ENCODE assay signal across 26 cellular contexts in genomic region chr5:178242416-178242815, GRCh38. TPM values are rescaled to one million over a fixed set of nuclear protein-coding genes. Genes with fewer than 3 reads are reported as not detected.
DNase-seq lines count a peak whose midpoint lies in the region; ATAC-seq, FAIRE-seq and TF ChIP-seq lines count a peak whose summit lies in the region.
"Had no signal": no experiment of that assay in that cellular context is flagged by ENCODE, and none has a peak within 500 bp of the region (broad histone marks: within the 10 kb centered on the region; RNA-seq: fewer than 3 reads in every experiment).

No MANE protein-coding gene starts in this region.

- no peaks in the 10 kb centered on the region for H3K9me3 ChIP-seq in osteoblast (ENCODE audit: low read depth, low read length)
- H3K9me3 ChIP-seq in HepG2 (ENCODE audit: low read length): no peaks in the 10 kb centered on the region
- H3K9me3 ChIP-seq: A549, ascending aorta, spleen, suprapubic skin, uterus had no signal

- H3K79me2 ChIP-seq in osteoblast (ENCODE audit: insufficient read depth, low read length) (no peaks in the 10 kb centered on the region), HepG2 (ENCODE audit: insufficient read depth, low read length) (no peaks in the 10 kb centered on the region)

- TF ChIP-seq RAD21 in HepG2 (CRISPR knock-in tag; IDR thresholded peaks at IDR 0.05): no peak

- H3K9ac ChIP-seq in HepG2 (ENCODE audit: insufficient read depth, low read depth, low read length): no peak overlapping the region

- peak overlapping the region; percentile 37 for H3K4me3 Mint-ChIP-seq in activated CD4-positive, alpha-beta T cell treated with anti-CD3 and anti-CD28 coated beads, Interleukin-2, amount 10 ng/mL, durations not matched to agents 7 days and 5 days
- no peak overlapping the region for H3K4me3 Mint-ChIP-seq in WTC11
- H3K4me3 Mint-ChIP-seq: CD14-positive monocyte had no signal

- H3K36me3 ChIP-seq in osteoblast (ENCODE audit: insufficient read depth, low read length) (no peaks in the 10 kb centered on the region), HepG2 (replicated peaks in 1 of 2; ENCODE audit: control insufficient read depth in 1 of 2, insufficient read depth in 2 of 2, low read length in 2 of 2) (no peaks in the 10 kb centered on the region)
- H3K36me3 ChIP-seq: ascending aorta, spleen, suprapubic skin, uterus had no signal

- H3K4me2 ChIP-seq in osteoblast (ENCODE audit: insufficient read depth, low read length) (no peak overlapping the region), HepG2 (ENCODE audit: low read depth, low read length) (no peak overlapping the region)
- H3K4me2 ChIP-seq: A549 had no signal

- TF ChIP-seq EP300 in HepG2 (IDR thresholded peaks at IDR 0.05; ENCODE audit: low read depth in 2 of 2, low read length in 2 of 2) (no peak), HepG2 (CRISPR knock-in tag; IDR thresholded peaks at IDR 0.05; ENCODE audit: borderline replicate concordance) (no peak)

- H3K4me1 ChIP-seq in osteoblast (ENCODE audit: insufficient read depth, low read length): no peaks in the 10 kb centered on the region
- H3K4me1 ChIP-seq in HepG2 (ENCODE audit: insufficient read depth, low read length): peaks cover 20% of the 10 kb centered on the region
- H3K4me1 ChIP-seq: A549, ascending aorta, uterus had no signal

- no peak for TF ChIP-seq POLR2A in HepG2 (IDR thresholded peaks at IDR 0.05; ENCODE audit: insufficient read depth in 1 of 2, low read depth in 2 of 2, low read length in 2 of 2)

- H3K27ac ChIP-seq in osteoblast (ENCODE audit: low read depth, low read length) (no peak overlapping the region), HepG2 (ENCODE audit: extremely low read length, insufficient read depth, low read length) (no peak overlapping the region)
- H3K27ac ChIP-seq: A549, ascending aorta, suprapubic skin, uterus had no signal

- BruUV-seq in HepG2 (replicated peaks; lab: Mats Ljungman, UMichigan): no TSS peak

- POLR2A ChIA-PET in activated CD4-positive, alpha-beta T cell treated with anti-CD3 and anti-CD28 coated beads, Interleukin-2, amount 10 ng/mL, durations not matched to agents 7 days and 5 days (lab: Charles Lee): no interaction called here
- POLR2A ChIA-PET in WTC11 (lab: Charles Lee) (no interaction called here), HepG2 (lab: Yijun Ruan, JAX) (no interaction called here)

- H3K4me3 ChIP-seq in osteoblast (ENCODE audit: insufficient read depth, low read length) (no peak overlapping the region), HepG2 (replicated peaks in 1 of 3; ENCODE audit: insufficient read depth in 1 of 3, low read depth in 2 of 3, low read length in 3 of 3) (no peak overlapping the region)
- H3K4me3 ChIP-seq: A549, ascending aorta, suprapubic skin, uterus had no signal

- H3K27me3 ChIP-seq in osteoblast (ENCODE audit: insufficient read depth, low read length) (no peaks in the 10 kb centered on the region), HepG2 (ENCODE audit: control insufficient read depth in 1 of 2, insufficient read depth in 2 of 2, low read length in 2 of 2) (peaks cover 1 to 11% of the 10 kb centered on the region in 2 experiments; a peak in 3 of 5 replicates)
- H3K27me3 ChIP-seq: ascending aorta, spleen, suprapubic skin, uterus had no signal

- intact Hi-C loops in left ventricle myocardium superior (cut with micrococcal nuclease): no loop called here
- intact Hi-C loops in HepG2 (cut with micrococcal nuclease; ENCODE audit: unreplicated experiment): no loop called here

- no peak for FAIRE-seq in HepG2 (lab: Jason Lieb, UNC)
- FAIRE-seq: A549, frontal cortex had no signal

- no peaks in the 10 kb centered on the region for H3K36me3 Mint-ChIP-seq in activated CD4-positive, alpha-beta T cell treated with anti-CD3 and anti-CD28 coated beads, Interleukin-2, amount 10 ng/mL, durations not matched to agents 7 days and 5 days (ENCODE audit: low read depth)
- H3K36me3 Mint-ChIP-seq in WTC11: no peaks in the 10 kb centered on the region
- H3K36me3 Mint-ChIP-seq: CD14-positive monocyte had no signal

- H2AFZ ChIP-seq in osteoblast (ENCODE audit: low read length) (no peak overlapping the region), HepG2 (ENCODE audit: low read length) (no peak overlapping the region)

- in situ Hi-C loops in HepG2 (cut with HindIII; ENCODE audit: extremely low pct_ligation_motif_present, low pct_unique_long_range_greater_than_20kb): no loop called here

- ATAC-seq in WTC11 (no peak), left ventricle myocardium superior (peak; percentile 76), HepG2 (no peak)
- ATAC-seq: A549, esophagus mucosa, SK-N-SH treated with all-trans-retinoic acid at 6 μM for 48 hours had no signal

- no peaks in the 10 kb centered on the region for H4K20me1 ChIP-seq in osteoblast (ENCODE audit: insufficient read depth, low read length)
- no peaks in the 10 kb centered on the region for H4K20me1 ChIP-seq in HepG2 (ENCODE audit: insufficient read depth, low read length)

- no peak for DNase-seq in activated CD4-positive, alpha-beta T cell treated with anti-CD3 and anti-CD28 coated beads, Interleukin-2, amount 10 ng/mL, durations not matched to agents 7 days and 5 days
- DNase-seq in activated CD4-positive, alpha-beta T cell treated with anti-CD3 and anti-CD28 coated beads for 4 hours: no peak
- no peak for DNase-seq in WTC11 (ENCODE audit: low spot score)
- DNase-seq in left ventricle myocardium superior: peak; percentile 71
- peak; percentile 69 for DNase-seq in osteoblast (ENCODE audit: insufficient read length, low spot score, missing footprints)
- DNase-seq in stimulated activated naive CD4-positive, alpha-beta T cell treated with Interleukin-2 at 50 U/mL for 16 hours (lab: John Stamatoyannopoulos, UW): no peak
- DNase-seq in HepG2 (ENCODE audit: low spot score): no peak
- DNase-seq in SW480 (ENCODE audit: low spot score): no peak
- DNase-seq: activated naive CD4-positive, alpha-beta T cell; effector memory CD4-positive, alpha-beta T cell; GDM1; NCI-H1436 treated with DMSO at 0.1 percent for 48 hours; NCI-H524; RPMI8226; stimulated activated CD4-positive, alpha-beta T cell treated with anti-CD3 and anti-CD28 coated beads, Interleukin-4, amount 100 ng/mL, for 24 hours; uterus had no signal

- peak overlapping the region; percentile 58 for H3K27ac Mint-ChIP-seq in activated CD4-positive, alpha-beta T cell treated with anti-CD3 and anti-CD28 coated beads, Interleukin-2, amount 10 ng/mL, durations not matched to agents 7 days and 5 days
- peak overlapping the region; percentile 23; the same call in 1 of the 2 replicates for H3K27ac Mint-ChIP-seq in WTC11

- TF ChIP-seq CTCF in WTC11 (IDR thresholded peaks at IDR 0.05) (no peak), osteoblast (IDR thresholded peaks at IDR 0.05; ENCODE audit: extremely low read depth, low read depth, low read length) (no peak), HepG2 (CRISPR knock-in tag; IDR thresholded peaks at IDR 0.05) (no peak)

- CTCF ChIA-PET in activated CD4-positive, alpha-beta T cell treated with anti-CD3 and anti-CD28 coated beads, Interleukin-2, amount 10 ng/mL, durations not matched to agents 7 days and 5 days (lab: Charles Lee): no interaction called here
- CTCF ChIA-PET in WTC11 (lab: Charles Lee) (no interaction called here), HepG2 (lab: Yijun Ruan, JAX; ENCODE audit: low intra/inter-chr PET ratio, low total read pairs) (no interaction called here)

- no peaks in the 10 kb centered on the region for H3K27me3 Mint-ChIP-seq in activated CD4-positive, alpha-beta T cell treated with anti-CD3 and anti-CD28 coated beads, Interleukin-2, amount 10 ng/mL, durations not matched to agents 7 days and 5 days
- H3K27me3 Mint-ChIP-seq in WTC11 (ENCODE audit: low read depth): no peaks in the 10 kb centered on the region

- peaks cover 46% of the 10 kb centered on the region for H3K4me1 Mint-ChIP-seq in activated CD4-positive, alpha-beta T cell treated with anti-CD3 and anti-CD28 coated beads, Interleukin-2, amount 10 ng/mL, durations not matched to agents 7 days and 5 days
- peaks cover 7% of the 10 kb centered on the region for H3K4me1 Mint-ChIP-seq in WTC11

- 58% methylated on average over 6 of the region's 10 CpGs for WGBS in HepG2 (ENCODE audit: low lambda C conversion rate)

- no peaks in the 10 kb centered on the region for H3K9me3 Mint-ChIP-seq in activated CD4-positive, alpha-beta T cell treated with anti-CD3 and anti-CD28 coated beads, Interleukin-2, amount 10 ng/mL, durations not matched to agents 7 days and 5 days
- H3K9me3 Mint-ChIP-seq in WTC11: no peaks in the 10 kb centered on the region

RNA-seq across cellular contexts. Expression of gene PHYKPL, which starts 9.8 kb away (rescaled TPM):
- total RNA-seq in activated CD4-positive, alpha-beta T cell treated with anti-CD3 and anti-CD28 coated beads, Interleukin-2, amount 10 ng/mL, durations not matched to agents 7 days and 5 days: 100 to 1,000 TPM; 126 to 138 TPM
- total RNA-seq in WTC11 (2021) (30.9 to 41.7 TPM (median 31.7 TPM) in 3 replicates), left ventricle myocardium superior (40.7 TPM), osteoblast (35.1 and 36.5 TPM in 2 replicates), HepG2 (2016; rRNA removed; fragmentation: Illumina TruSeq; extraction: Trizol) (6.5 and 18.0 TPM in 2 replicates)
- total RNA-seq in HepG2 (2016; cell fraction: cytosol; rRNA removed; fragmentation: Illumina TruSeq; extraction: Trizol; ENCODE audit: low read depth): 9.3 and 10.3 TPM in 2 replicates
- 6.3 and 18.2 TPM in 2 replicates for total RNA-seq in HepG2 (2016; cell fraction: insoluble cytoplasmic fraction; rRNA removed; fragmentation: Illumina TruSeq; extraction: Trizol)
- total RNA-seq in HepG2 (2016; cell fraction: membrane; rRNA removed; fragmentation: Illumina TruSeq; extraction: Trizol): 12.3 and 14.3 TPM in 2 replicates
- 28.0 and 31.5 TPM in 2 replicates for total RNA-seq in HepG2 (2016; cell fraction: nucleus; rRNA removed; fragmentation: Illumina TruSeq; extraction: Trizol)
- 78.6 and 94.3 TPM in 2 replicates for polyA plus RNA-seq in HepG2 (2011; rRNA removed)
- polyA plus RNA-seq in HepG2 (2011; cell fraction: cytosol; rRNA removed): 35.8 and 36.7 TPM in 2 replicates
- polyA plus RNA-seq in HepG2 (2011; cell fraction: nucleus; rRNA removed): 312 and 345 TPM in 2 replicates
- polyA plus RNA-seq in HepG2 (2012): 25.4 and 34.0 TPM in 2 replicates
- 6.9 and 8.7 TPM in 2 replicates for polyA plus RNA-seq in HepG2 (2016; cell fraction: cytosol; fragmentation: Illumina TruSeq; extraction: Trizol; ENCODE audit: low read depth)
- 6.1 and 7.0 TPM in 2 replicates for polyA plus RNA-seq in HepG2 (2016; cell fraction: insoluble cytoplasmic fraction; fragmentation: Illumina TruSeq; extraction: Trizol; ENCODE audit: low read depth)
- 9.0 and 11.2 TPM in 2 replicates for polyA plus RNA-seq in HepG2 (2016; cell fraction: membrane; fragmentation: Illumina TruSeq; extraction: Trizol; ENCODE audit: low read depth)
- 47.5 and 57.4 TPM in 2 replicates for polyA plus RNA-seq in HepG2 (2016; cell fraction: nucleus; fragmentation: Illumina TruSeq; extraction: Trizol; ENCODE audit: insufficient read depth, low read depth)
- polyA minus RNA-seq in HepG2 (2011; rRNA and poly(A)+ RNA removed; ENCODE audit: low replicate concordance): 97.9 and 139 TPM in 2 replicates
- polyA minus RNA-seq in HepG2 (2011; cell fraction: cytosol; rRNA and poly(A)+ RNA removed): 10.3 and 11.5 TPM in 2 replicates
- polyA minus RNA-seq in HepG2 (2011; cell fraction: nucleus; rRNA and poly(A)+ RNA removed): 134 and 154 TPM in 2 replicates

RNA-seq across cellular contexts. Expression of gene HNRNPAB, which starts 38.1 kb away (rescaled TPM):
- 100 to 1,000 TPM; 185 to 215 TPM for total RNA-seq in activated CD4-positive, alpha-beta T cell treated with anti-CD3 and anti-CD28 coated beads, Interleukin-2, amount 10 ng/mL, durations not matched to agents 7 days and 5 days
- total RNA-seq in WTC11 (2021): 414 to 457 TPM (median 419 TPM) in 3 replicates
- total RNA-seq in left ventricle myocardium superior: 82.8 TPM
- 40.9 and 42.4 TPM in 2 replicates for total RNA-seq in osteoblast
- 111 and 132 TPM in 2 replicates for total RNA-seq in HepG2 (2016; rRNA removed; fragmentation: Illumina TruSeq; extraction: Trizol)
- 12.0 and 13.3 TPM in 2 replicates for total RNA-seq in HepG2 (2016; cell fraction: cytosol; rRNA removed; fragmentation: Illumina TruSeq; extraction: Trizol; ENCODE audit: low read depth)
- 110 and 122 TPM in 2 replicates for total RNA-seq in HepG2 (2016; cell fraction: insoluble cytoplasmic fraction; rRNA removed; fragmentation: Illumina TruSeq; extraction: Trizol)
- 37.5 and 44.0 TPM in 2 replicates for total RNA-seq in HepG2 (2016; cell fraction: membrane; rRNA removed; fragmentation: Illumina TruSeq; extraction: Trizol)
- total RNA-seq in HepG2 (2016; cell fraction: nucleus; rRNA removed; fragmentation: Illumina TruSeq; extraction: Trizol): 54.8 and 64.8 TPM in 2 replicates
- 46.1 and 62.6 TPM in 2 replicates for polyA plus RNA-seq in HepG2 (2011; rRNA removed)
- polyA plus RNA-seq in HepG2 (2011; cell fraction: cytosol; rRNA removed): 52.5 and 54.6 TPM in 2 replicates
- 28.6 and 30.1 TPM in 2 replicates for polyA plus RNA-seq in HepG2 (2011; cell fraction: nucleus; rRNA removed)
- polyA plus RNA-seq in HepG2 (2012): 55.4 and 68.0 TPM in 2 replicates
- 12.0 and 13.6 TPM in 2 replicates for polyA plus RNA-seq in HepG2 (2016; cell fraction: cytosol; fragmentation: Illumina TruSeq; extraction: Trizol; ENCODE audit: low read depth)
- polyA plus RNA-seq in HepG2 (2016; cell fraction: insoluble cytoplasmic fraction; fragmentation: Illumina TruSeq; extraction: Trizol; ENCODE audit: low read depth): 241 and 256 TPM in 2 replicates
- 36.3 and 40.6 TPM in 2 replicates for polyA plus RNA-seq in HepG2 (2016; cell fraction: membrane; fragmentation: Illumina TruSeq; extraction: Trizol; ENCODE audit: low read depth)
- polyA plus RNA-seq in HepG2 (2016; cell fraction: nucleus; fragmentation: Illumina TruSeq; extraction: Trizol; ENCODE audit: insufficient read depth, low read depth): 151 and 157 TPM in 2 replicates
- 17.1 and 71.1 TPM in 2 replicates for polyA minus RNA-seq in HepG2 (2011; rRNA and poly(A)+ RNA removed; ENCODE audit: low replicate concordance)
- polyA minus RNA-seq in HepG2 (2011; cell fraction: cytosol; rRNA and poly(A)+ RNA removed): 15.4 and 24.9 TPM in 2 replicates
- polyA minus RNA-seq in HepG2 (2011; cell fraction: nucleus; rRNA and poly(A)+ RNA removed): 26.0 and 31.3 TPM in 2 replicates

RNA-seq across cellular contexts. Expression of gene GMCL2, which starts 55.2 kb away (rescaled TPM):
- total RNA-seq in activated CD4-positive, alpha-beta T cell treated with anti-CD3 and anti-CD28 coated beads, Interleukin-2, amount 10 ng/mL, durations not matched to agents 7 days and 5 days: not detected
- total RNA-seq in WTC11 (2021) (not detected in 3 replicates), left ventricle myocardium superior (not detected), osteoblast (not detected in 2 replicates), HepG2 (2016; rRNA removed; fragmentation: Illumina TruSeq; extraction: Trizol) (not detected in 2 replicates)
- total RNA-seq in HepG2 (2016; cell fraction: cytosol; rRNA removed; fragmentation: Illumina TruSeq; extraction: Trizol; ENCODE audit: low read depth): not detected in 2 replicates
- total RNA-seq in HepG2 (2016; cell fraction: insoluble cytoplasmic fraction; rRNA removed; fragmentation: Illumina TruSeq; extraction: Trizol): not detected in 2 replicates
- not detected in 2 replicates for total RNA-seq in HepG2 (2016; cell fraction: membrane; rRNA removed; fragmentation: Illumina TruSeq; extraction: Trizol)
- not detected in 2 replicates for total RNA-seq in HepG2 (2016; cell fraction: nucleus; rRNA removed; fragmentation: Illumina TruSeq; extraction: Trizol)
- polyA plus RNA-seq in HepG2 (2011; rRNA removed): 0.03 TPM in 1 of 2 replicates, not detected in the other
- not detected in 2 replicates for polyA plus RNA-seq in HepG2 (2011; cell fraction: cytosol; rRNA removed)
- polyA plus RNA-seq in HepG2 (2011; cell fraction: nucleus; rRNA removed): not detected in 2 replicates
- polyA plus RNA-seq in HepG2 (2012): 0.05 TPM in 1 of 2 replicates, not detected in the other
- not detected in 2 replicates for polyA plus RNA-seq in HepG2 (2016; cell fraction: cytosol; fragmentation: Illumina TruSeq; extraction: Trizol; ENCODE audit: low read depth)
- not detected in 2 replicates for polyA plus RNA-seq in HepG2 (2016; cell fraction: insoluble cytoplasmic fraction; fragmentation: Illumina TruSeq; extraction: Trizol; ENCODE audit: low read depth)
- not detected in 2 replicates for polyA plus RNA-seq in HepG2 (2016; cell fraction: membrane; fragmentation: Illumina TruSeq; extraction: Trizol; ENCODE audit: low read depth)
- not detected in 2 replicates for polyA plus RNA-seq in HepG2 (2016; cell fraction: nucleus; fragmentation: Illumina TruSeq; extraction: Trizol; ENCODE audit: insufficient read depth, low read depth)
- polyA minus RNA-seq in HepG2 (2011; rRNA and poly(A)+ RNA removed; ENCODE audit: low replicate concordance): not detected in 2 replicates
- not detected in 2 replicates for polyA minus RNA-seq in HepG2 (2011; cell fraction: cytosol; rRNA and poly(A)+ RNA removed)
- polyA minus RNA-seq in HepG2 (2011; cell fraction: nucleus; rRNA and poly(A)+ RNA removed): not detected in 2 replicates
- total RNA-seq: ascending aorta, cerebellum, esophagus mucosa, frontal cortex, renal cortical epithelial cell, spleen, uterus had no signal
- polyA plus RNA-seq: A549, CD14-positive monocyte had no signal

Comparison
In these comparisons a context has a peak if more than half of its experiments do, and no peak if none do; other contexts are left out.
1. DNase-seq: peak in left ventricle myocardium superior (single experiment) and osteoblast (single experiment); none in activated CD4-positive, alpha-beta T cell treated with anti-CD3 and anti-CD28 coated beads, Interleukin-2, amount 10 ng/mL, durations not matched to agents 7 days and 5 days (single experiment), activated CD4-positive, alpha-beta T cell treated with anti-CD3 and anti-CD28 coated beads for 4 hours (0 of 2), WTC11 (single experiment), stimulated activated naive CD4-positive, alpha-beta T cell treated with Interleukin-2 at 50 U/mL for 16 hours (single experiment), HepG2 (single experiment) and SW480 (single experiment).